In the genomic region with DNA sequence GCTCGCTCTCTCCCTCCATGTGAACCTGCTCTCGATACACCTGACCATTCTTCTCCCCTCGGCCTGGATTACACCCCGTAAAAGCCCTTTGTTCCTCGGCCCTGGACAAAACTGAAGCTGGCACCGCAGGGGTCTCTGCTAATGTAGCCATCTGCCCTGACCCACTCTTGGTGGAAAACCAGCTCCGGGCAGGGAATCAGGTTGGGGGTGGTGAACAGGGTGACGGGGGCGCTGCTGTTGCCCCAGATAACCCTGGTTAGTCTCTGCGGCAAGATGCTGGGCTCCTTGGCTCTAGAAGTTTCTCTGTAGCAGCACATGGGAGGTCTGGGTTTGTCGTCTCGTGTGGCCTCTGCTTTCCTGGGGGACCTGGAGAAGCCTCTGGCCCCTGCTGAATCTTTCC, we compare ENCODE assay signal across 23 cellular contexts.
"Had no signal": no experiment of that assay in that cellular context is flagged by ENCODE, and none has a peak within 500 bp of the region (broad histone marks: within the 10 kb centered on the region; RNA-seq: fewer than 3 reads in every experiment).

No MANE protein-coding gene starts in this region.

- H3K9me3 Mint-ChIP-seq: effector memory CD8-positive, alpha-beta T cell; natural killer cell; stimulated activated memory B cell treated with anti-CD40 and anti-IgM and Interleukin-4, amounts not matched to agents 10 μg/mL and 1 μg/mL and 100 μg/mL, for 72 hours; type B pancreatic cell had no signal

- H3K27ac Mint-ChIP-seq: effector memory CD8-positive, alpha-beta T cell; natural killer cell; stimulated activated memory B cell treated with anti-CD40 and anti-IgM and Interleukin-4, amounts not matched to agents 10 μg/mL and 1 μg/mL and 100 μg/mL, for 72 hours; type B pancreatic cell had no signal

- DNase-seq: cortex of kidney; effector memory CD8-positive, alpha-beta T cell; erythroblast; esophagus squamous epithelium; foreskin melanocyte; glutamatergic neuron; heart right ventricle; hippocampal formation; left ventricle myocardium superior; lower lobe of right lung; natural killer cell; ovary; spleen; stimulated activated CD4-positive, alpha-beta T cell treated with anti-CD3 and anti-CD28 coated beads, Interleukin-4, amount 100 ng/mL, for 4 hours; stimulated activated naive CD8-positive, alpha-beta T cell treated with anti-CD3 and anti-CD28 coated beads, Interleukin-15, Interleukin-2, amounts not matched to agents 100 U/mL and 50 U/mL, for 24 hours; testis; tibial artery had no signal

- FAIRE-seq: endometrium, islet of Langerhans, urothelium cell line had no signal

- H3K4me1 Mint-ChIP-seq: stimulated activated memory B cell treated with anti-CD40 and anti-IgM and Interleukin-4, amounts not matched to agents 10 μg/mL and 1 μg/mL and 100 μg/mL, for 72 hours had no signal

- ATAC-seq: effector memory CD8-positive, alpha-beta T cell; left ventricle myocardium superior; natural killer cell; stimulated activated memory B cell treated with anti-CD40 and anti-IgM and Interleukin-4, amounts not matched to agents 10 μg/mL and 1 μg/mL and 100 μg/mL, for 72 hours; stimulated activated naive CD8-positive, alpha-beta T cell treated with anti-CD3 and anti-CD28 coated beads, Interleukin-15, Interleukin-2, amounts not matched to agents 100 U/mL and 50 U/mL, for 24 hours had no signal

- H3K4me3 ChIP-seq: esophagus squamous epithelium, heart right ventricle, lower lobe of right lung, ovary, skin epidermis, spleen, testis, tibial artery had no signal

- H3K4me1 ChIP-seq: esophagus squamous epithelium, heart right ventricle, lower lobe of right lung, spleen, testis, tibial artery had no signal

- H3K27ac ChIP-seq: esophagus squamous epithelium, heart right ventricle, lower lobe of right lung, ovary, skin epidermis, spleen, testis, tibial artery had no signal

- H3K27me3 ChIP-seq: ovary, testis had no signal

- H3K4me3 Mint-ChIP-seq: effector memory CD8-positive, alpha-beta T cell; natural killer cell; stimulated activated memory B cell treated with anti-CD40 and anti-IgM and Interleukin-4, amounts not matched to agents 10 μg/mL and 1 μg/mL and 100 μg/mL, for 72 hours; type B pancreatic cell had no signal

- H3K9me3 ChIP-seq: esophagus squamous epithelium, heart right ventricle, lower lobe of right lung, ovary, spleen, testis, tibial artery had no signal

- H3K36me3 ChIP-seq: esophagus squamous epithelium, heart right ventricle, lower lobe of right lung, ovary, spleen, tibial artery had no signal

- H3K36me3 Mint-ChIP-seq: natural killer cell; stimulated activated memory B cell treated with anti-CD40 and anti-IgM and Interleukin-4, amounts not matched to agents 10 μg/mL and 1 μg/mL and 100 μg/mL, for 72 hours; type B pancreatic cell had no signal
